25 cellular contexts compared by ENCODE assay signal in genomic region chr1:50659107-50659628, GRCh38.
DNase-seq lines count a peak whose midpoint lies in the region; ATAC-seq and TF ChIP-seq lines count a peak whose summit lies in the region.
"Had no signal": no experiment of that assay in that cellular context is flagged by ENCODE, and none has a peak within 500 bp of the region (broad histone marks: within the 10 kb centered on the region; RNA-seq: fewer than 3 reads in every experiment).

No MANE protein-coding gene starts in this region.

- H3K4me3 Mint-ChIP-seq in osteocyte (ENCODE audit: unreplicated experiment), result no peak overlapping the region
- H3K4me3 Mint-ChIP-seq: activated CD4-positive, alpha-beta T cell treated with anti-CD3 and anti-CD28 coated beads, Interleukin-2, amount 10 ng/mL, durations not matched to agents 7 days and 5 days; activated naive CD8-positive, alpha-beta T cell; activated T-cell treated with anti-CD3 and anti-CD28 coated beads, Interleukin-2, amount 50 U/mL, for 24 hours; memory B cell; neural crest cell had no signal

- peak overlapping the region; percentile 8 for H3K27ac Mint-ChIP-seq in osteocyte (ENCODE audit: unreplicated experiment)
- H3K27ac Mint-ChIP-seq: activated CD4-positive, alpha-beta T cell treated with anti-CD3 and anti-CD28 coated beads, Interleukin-2, amount 10 ng/mL, durations not matched to agents 7 days and 5 days; activated naive CD8-positive, alpha-beta T cell; activated T-cell treated with anti-CD3 and anti-CD28 coated beads, Interleukin-2, amount 50 U/mL, for 24 hours; memory B cell had no signal

- H4K20me1 ChIP-seq in OCI-LY3 (ENCODE audit: insufficient read depth, low read length), result no peaks in the 10 kb centered on the region

- H3K4me3 ChIP-seq in OCI-LY3 (ENCODE audit: low read length) (no peak overlapping the region), tibial artery (no peak overlapping the region)
- H3K4me3 ChIP-seq: gastrocnemius medialis, right atrium auricular region, stomach, tibial nerve had no signal

- H3K36me3 ChIP-seq in OCI-LY3 (replicated peaks; ENCODE audit: low read depth, low read length) (no peaks in the 10 kb centered on the region), tibial artery (peaks cover 4 to 11% (median 8%) of the 10 kb centered on the region in 3 donors)
- H3K36me3 ChIP-seq: right atrium auricular region had no signal

- no peak overlapping the region for H2AFZ ChIP-seq in OCI-LY3 (ENCODE audit: low read depth, low read length)
- H2AFZ ChIP-seq: parathyroid adenoma had no signal

- H3K27me3 ChIP-seq in OCI-LY3 (ENCODE audit: low read depth, low read length), result no peaks in the 10 kb centered on the region
- no peaks in the 10 kb centered on the region for H3K27me3 ChIP-seq in tibial artery
- H3K27me3 ChIP-seq: gastrocnemius medialis, right atrium auricular region, stomach, tibial nerve had no signal

- DNase-seq in DMS79 treated with DMSO at 0.1 percent for 48 hours (lab: John Stamatoyannopoulos, UW) (peak; percentile 65), NCI-H128 (lab: John Stamatoyannopoulos, UW; ENCODE audit: unreplicated experiment) (peak; percentile 44), osteocyte (ENCODE audit: extremely low spot score, unreplicated experiment) (no peak), NCI-H1436 treated with DMSO at 0.1 percent for 48 hours (lab: John Stamatoyannopoulos, UW) (no peak), tibial artery (no peak), putamen (ENCODE audit: low spot score) (no peak)
- DNase-seq: activated CD4-positive, alpha-beta T cell treated with anti-CD3 and anti-CD28 coated beads, Interleukin-2, amount 10 ng/mL, durations not matched to agents 7 days and 5 days; activated effector memory CD4-positive, alpha-beta T cell treated with anti-CD3 and anti-CD28 coated beads, Interleukin-2, amount 50 U/mL, for 16 hours; activated T-cell treated with anti-CD3 and anti-CD28 coated beads, Interleukin-2, amount 50 U/mL, for 24 hours; DMS153; gastrocnemius medialis; KG1; NCI-H1694; stimulated activated CD4-positive, alpha-beta T cell treated with anti-CD3 and anti-CD28 coated beads, Interleukin-1b, Interleukin-23, amount 100 ng/mL, for 48 hours; stimulated activated CD8-positive, alpha-beta memory T cell treated with anti-CD3 and anti-CD28 coated beads, Interleukin-4, amount 100 ng/mL, for 48 hours; stomach had no signal

- TF ChIP-seq CTCF in OCI-LY3 (IDR thresholded peaks at IDR 0.05; ENCODE audit: low read depth, low read length), result no peak
- TF ChIP-seq CTCF in osteocyte (IDR thresholded peaks at IDR 0.05), result no peak
- no peak for TF ChIP-seq CTCF in tibial artery (IDR thresholded peaks at IDR 0.05)

- H3K27ac ChIP-seq in OCI-LY3 (ENCODE audit: low read length), result no peak overlapping the region
- H3K27ac ChIP-seq in tibial artery, result no peak overlapping the region
- H3K27ac ChIP-seq: gastrocnemius medialis, parathyroid adenoma, right atrium auricular region, RWPE1, stomach, tibial nerve had no signal

- no peaks in the 10 kb centered on the region for H3K9me3 ChIP-seq in OCI-LY3 (ENCODE audit: insufficient read depth, low read length)
- H3K9me3 ChIP-seq in tibial artery, result no peaks in the 10 kb centered on the region
- H3K9me3 ChIP-seq: gastrocnemius medialis, right atrium auricular region, stomach, tibial nerve had no signal

- H3K4me2 ChIP-seq in OCI-LY3 (ENCODE audit: low read length), result peak overlapping the region; percentile 45

- H3K79me2 ChIP-seq in OCI-LY3 (ENCODE audit: low read length), result no peaks in the 10 kb centered on the region
- H3K79me2 ChIP-seq: parathyroid adenoma had no signal

- H3K27me3 Mint-ChIP-seq in osteocyte (ENCODE audit: unreplicated experiment), result no peaks in the 10 kb centered on the region
- H3K27me3 Mint-ChIP-seq: activated CD4-positive, alpha-beta T cell treated with anti-CD3 and anti-CD28 coated beads, Interleukin-2, amount 10 ng/mL, durations not matched to agents 7 days and 5 days; activated naive CD8-positive, alpha-beta T cell; activated T-cell treated with anti-CD3 and anti-CD28 coated beads, Interleukin-2, amount 50 U/mL, for 24 hours; memory B cell had no signal

- peaks cover 9% of the 10 kb centered on the region for H3K4me1 Mint-ChIP-seq in osteocyte (ENCODE audit: unreplicated experiment)

- ATAC-seq in GM18870 (IDR thresholded peaks at IDR 0.05; ENCODE audit: unreplicated experiment), result no peak
- ATAC-seq: gastrocnemius medialis had no signal

- no peaks in the 10 kb centered on the region for H3K36me3 Mint-ChIP-seq in osteocyte (ENCODE audit: unreplicated experiment)

- H3K9ac ChIP-seq in OCI-LY3 (ENCODE audit: low read length), result no peak overlapping the region
- H3K9ac ChIP-seq: parathyroid adenoma had no signal

- no peaks in the 10 kb centered on the region for H3K9me3 Mint-ChIP-seq in osteocyte (ENCODE audit: unreplicated experiment)
- H3K9me3 Mint-ChIP-seq: activated CD4-positive, alpha-beta T cell treated with anti-CD3 and anti-CD28 coated beads, Interleukin-2, amount 10 ng/mL, durations not matched to agents 7 days and 5 days; activated T-cell treated with anti-CD3 and anti-CD28 coated beads, Interleukin-2, amount 50 U/mL, for 24 hours; memory B cell; neural crest cell had no signal

- intact Hi-C loops in tibial artery (cut with DNase I; ENCODE audit: low total_unique reads), result no loop called here

- H3K4me1 ChIP-seq in OCI-LY3 (ENCODE audit: low read length) (peaks cover 9% of the 10 kb centered on the region), tibial artery (no peaks in the 10 kb centered on the region)
- H3K4me1 ChIP-seq: parathyroid adenoma, right atrium auricular region, stomach had no signal

Comparison
In these comparisons a context has a peak if more than half of its experiments do, and no peak if none do; other contexts are left out.
1. DNase-seq: peak in DMS79 treated with DMSO at 0.1 percent for 48 hours (single experiment) and NCI-H128 (single experiment); none in osteocyte (single experiment), NCI-H1436 treated with DMSO at 0.1 percent for 48 hours (single experiment), tibial artery (0 of 2) and putamen (single experiment).